Comparison of ENCODE assay signal across 8 cellular contexts in the genomic region with DNA sequence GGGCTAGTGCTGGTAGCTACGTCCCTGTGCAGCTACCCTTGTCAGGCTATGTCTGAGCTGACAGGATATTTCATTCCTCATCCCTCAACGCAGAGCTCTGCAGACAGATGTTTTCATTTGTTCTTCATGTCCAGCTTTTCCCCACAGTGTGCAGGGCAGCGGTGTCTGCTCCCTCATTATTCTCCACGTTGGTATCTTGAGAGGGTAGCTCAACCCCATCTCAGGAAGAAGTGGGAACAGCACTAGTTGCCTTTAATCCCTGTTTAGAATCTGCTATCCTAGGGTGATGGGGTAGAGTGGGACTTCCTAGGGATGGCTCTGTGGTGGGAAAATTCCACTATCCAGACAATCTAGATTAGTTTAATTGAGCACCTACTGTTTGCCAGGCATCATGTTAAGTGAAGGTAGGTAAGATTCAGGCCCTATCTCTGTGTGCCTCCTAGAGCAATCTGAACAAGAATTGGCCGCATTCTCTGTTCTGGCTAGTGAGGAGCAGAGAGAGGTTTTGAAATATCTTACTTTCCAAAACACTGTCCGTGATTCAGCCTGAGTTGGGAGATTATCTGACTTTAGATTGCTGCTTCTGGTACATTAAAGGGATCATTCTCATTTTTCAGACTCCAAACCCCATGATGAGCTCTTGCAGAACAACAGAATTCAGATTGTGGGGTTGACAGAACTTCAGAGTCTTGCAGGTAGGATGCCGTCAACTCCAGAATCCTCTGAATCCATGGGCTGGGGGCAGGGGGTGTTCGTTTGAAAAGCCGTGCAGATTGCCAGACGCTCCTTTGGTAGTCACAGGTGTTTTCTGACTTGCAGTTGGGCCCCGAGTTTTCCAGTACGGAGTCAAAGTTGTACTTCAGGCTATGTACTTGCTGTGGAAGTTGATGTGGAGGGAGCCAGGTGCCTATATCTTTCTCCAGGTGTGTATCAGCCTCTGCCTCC. TPM values are rescaled to one million over a fixed set of nuclear protein-coding genes. Genes with fewer than 3 reads are reported as not detected.
DNase-seq lines count a peak whose midpoint lies in the region; ATAC-seq and TF ChIP-seq lines count a peak whose summit lies in the region.

No MANE protein-coding gene starts in this region.

- no peak overlapping the region for H3K56ac ChIP-seq in H9 (ENCODE audit: insufficient read length, low read depth, low read length)

- TF ChIP-seq POLR2A in stomach (IDR thresholded peaks at IDR 0.05): no peak

- H3K4me1 ChIP-seq in H9 (ENCODE audit: insufficient read depth, low read length) (no peaks in the 10 kb centered on the region), iPS-20b (ENCODE audit: insufficient read depth, low read length) (0 out of 2 replicates have a peak, but pooled peaks cover 4% of the 10 kb centered on the region), stomach (peaks cover 11 to 26% (median 24%) of the 10 kb centered on the region in 4 donors)

- peaks cover 7% of the 10 kb centered on the region for H3K23me2 ChIP-seq in H9 (ENCODE audit: insufficient read length, low read depth, low read length, poor library complexity, severe bottlenecking)

- no peak overlapping the region for H2BK5ac ChIP-seq in H9 (ENCODE audit: insufficient read length, low read length)

- peak overlapping the region; percentile 92 to 96 for H3K4me3 Mint-ChIP-seq in H9
- peak overlapping the region; percentile 91 for H3K4me3 Mint-ChIP-seq in activated T-helper 2 cell treated with anti-CD3 and anti-CD28 coated beads, Interferon-gamma antibody, Interleukin-2, Interleukin-4, amounts not matched to agents 10 μg/mL and 5 μg/mL and 100 μg/mL, durations not matched to agents 14 hours and 24 hours and 36 hours (ENCODE audit: low read depth)

- no peak overlapping the region for H3K23ac ChIP-seq in H9 (ENCODE audit: insufficient read length, low read depth, low read length)

- H3K27me3 ChIP-seq in H9 (ENCODE audit: insufficient read depth, low read length): no peaks in the 10 kb centered on the region
- H3K27me3 ChIP-seq in iPS-20b (ENCODE audit: insufficient read depth, low read length): no peaks in the 10 kb centered on the region
- no peaks in the 10 kb centered on the region for H3K27me3 ChIP-seq in stomach

- no peak for ATAC-seq in GM18909 (IDR thresholded peaks at IDR 0.05; ENCODE audit: poor library complexity, unreplicated experiment)

- TF ChIP-seq EP300 in stomach (IDR thresholded peaks at IDR 0.05): no peak

- intact Hi-C loops in activated T-helper 2 cell treated with anti-CD3 and anti-CD28 coated beads, Interferon-gamma antibody, Interleukin-2, Interleukin-4, amounts not matched to agents 10 μg/mL and 5 μg/mL and 100 μg/mL, durations not matched to agents 14 hours and 24 hours and 36 hours (cut with micrococcal nuclease): loop anchor here (5.0 kb wide), 1 partner anchor 40 kb away; a partner anchor contains a TSS
- intact Hi-C loops in stomach (cut with DNase I; ENCODE audit: low total_unique reads): no loop called here

- H3K79me1 ChIP-seq in H9 (ENCODE audit: insufficient read depth, low read depth, low read length, poor library complexity, severe bottlenecking): peaks cover 4% of the 10 kb centered on the region

- no peak for DNase-seq in H9
- DNase-seq in activated T-helper 2 cell treated with anti-CD3 and anti-CD28 coated beads, Interferon-gamma antibody, Interleukin-2, Interleukin-4, amounts not matched to agents 10 μg/mL and 5 μg/mL and 100 μg/mL, durations not matched to agents 14 hours and 24 hours and 36 hours (ENCODE audit: low spot score): no peak
- DNase-seq in stomach: no peak
- DNase-seq in DMS53 treated with DMSO at 0.1 percent for 48 hours (lab: John Stamatoyannopoulos, UW; ENCODE audit: unreplicated experiment): no peak
- no peak for DNase-seq in SIG-M5 (lab: John Stamatoyannopoulos, UW)
- no peak for DNase-seq in HCEC 1CT

- TF ChIP-seq CTCF in H9 (conservative IDR thresholded peaks at IDR 0.05): no peak
- no peak for TF ChIP-seq CTCF in stomach (IDR thresholded peaks at IDR 0.05)

- H2BK15ac ChIP-seq in H9 (ENCODE audit: low read depth, low read length): no peak overlapping the region

- no peak overlapping the region for H3K14ac ChIP-seq in H9 (ENCODE audit: insufficient read depth, low read length)

- H3K9ac ChIP-seq in H9 (ENCODE audit: extremely low read depth, insufficient read length, low read length) (peak overlapping the region; percentile 47), iPS-20b (ENCODE audit: low read depth, low read length) (peak overlapping the region; percentile 92)

- H4K8ac ChIP-seq in H9 (replicated peaks; ENCODE audit: insufficient read length, low read depth, low read length): no peak overlapping the region

- no peak overlapping the region for H2AFZ ChIP-seq in H9 (ENCODE audit: low read length)

- no peak overlapping the region for H2BK20ac ChIP-seq in H9 (ENCODE audit: low read depth, low read length, poor library complexity, severe bottlenecking)

- H2AK5ac ChIP-seq in H9 (ENCODE audit: insufficient read length, low read length): no peak overlapping the region

- H3K4me3 ChIP-seq in iPS-20b (ENCODE audit: low read length): peak overlapping the region; percentile 97
- H3K4me3 ChIP-seq in stomach: peak overlapping the region; percentile 62 to 70 (median 66)

- H3K9me3 Mint-ChIP-seq in H9: no peaks in the 10 kb centered on the region; a peak in 2 of 5 replicates
- H3K9me3 Mint-ChIP-seq in activated T-helper 2 cell treated with anti-CD3 and anti-CD28 coated beads, Interferon-gamma antibody, Interleukin-2, Interleukin-4, amounts not matched to agents 10 μg/mL and 5 μg/mL and 100 μg/mL, durations not matched to agents 14 hours and 24 hours and 36 hours: no peaks in the 10 kb centered on the region

- H3K27ac Mint-ChIP-seq in H9: peak overlapping the region; percentile 63 to 99 (median 98); a peak in 5 of 7 replicates
- peak overlapping the region; percentile 89 for H3K27ac Mint-ChIP-seq in activated T-helper 2 cell treated with anti-CD3 and anti-CD28 coated beads, Interferon-gamma antibody, Interleukin-2, Interleukin-4, amounts not matched to agents 10 μg/mL and 5 μg/mL and 100 μg/mL, durations not matched to agents 14 hours and 24 hours and 36 hours

- no peak overlapping the region for H3K4ac ChIP-seq in H9 (ENCODE audit: low read depth, low read length)

- H3K18ac ChIP-seq in H9 (ENCODE audit: insufficient read length, low read depth, low read length): peak overlapping the region; percentile 6

- H4K5ac ChIP-seq in H9 (ENCODE audit: insufficient read length, low read depth, low read length): peak overlapping the region; percentile 46

- no peak overlapping the region for H2BK12ac ChIP-seq in H9 (ENCODE audit: insufficient read length, low read depth, low read length)

- H3K27me3 Mint-ChIP-seq in H9 (ENCODE audit: low read depth): no peaks in the 10 kb centered on the region; the same call in 1 of the 2 replicates
- no peaks in the 10 kb centered on the region for H3K27me3 Mint-ChIP-seq in activated T-helper 2 cell treated with anti-CD3 and anti-CD28 coated beads, Interferon-gamma antibody, Interleukin-2, Interleukin-4, amounts not matched to agents 10 μg/mL and 5 μg/mL and 100 μg/mL, durations not matched to agents 14 hours and 24 hours and 36 hours (ENCODE audit: low read depth)

- no peaks in the 10 kb centered on the region for H3K9me3 ChIP-seq in H9 (ENCODE audit: control insufficient read depth, low read depth, low read length)
- no peaks in the 10 kb centered on the region for H3K9me3 ChIP-seq in iPS-20b (ENCODE audit: insufficient read depth, low read depth, low read length)
- H3K9me3 ChIP-seq in stomach: no peaks in the 10 kb centered on the region

- H3K79me2 ChIP-seq in H9 (ENCODE audit: insufficient read depth, low read length): peaks cover 5% of the 10 kb centered on the region; the same call in 1 of the 2 replicates

- no peak overlapping the region for H3T11ph ChIP-seq in H9 (ENCODE audit: low read length)

- peaks cover 18 to 30% (median 28%) of the 10 kb centered on the region in 3 experiments; a peak in 6 of 7 replicates for H3K36me3 Mint-ChIP-seq in H9 (ENCODE audit: insufficient read depth in 1 of 3, low read depth in 3 of 3)
- H3K36me3 Mint-ChIP-seq in activated T-helper 2 cell treated with anti-CD3 and anti-CD28 coated beads, Interferon-gamma antibody, Interleukin-2, Interleukin-4, amounts not matched to agents 10 μg/mL and 5 μg/mL and 100 μg/mL, durations not matched to agents 14 hours and 24 hours and 36 hours (ENCODE audit: low read depth): peaks cover 20% of the 10 kb centered on the region

- no peaks in the 10 kb centered on the region for H4K20me1 ChIP-seq in H9 (ENCODE audit: control insufficient read depth, insufficient read depth, insufficient read length)

- H3K4me2 ChIP-seq in H9 (ENCODE audit: insufficient read depth, insufficient read length, low read length): peak overlapping the region; percentile 89

- no CpG with 5 or more reads among the region's 12 CpGs for WGBS in H9 (ENCODE audit: extremely low coverage, insufficient read length, low lambda C conversion rate)
- WGBS in stomach, 5 donors: 49 to 58% (median 50%) methylated on average over 12 of the region's 12 CpGs

- H3K4me1 Mint-ChIP-seq in H9: peaks cover 12 to 15% of the 10 kb centered on the region in 2 experiments
- H3K4me1 Mint-ChIP-seq in activated T-helper 2 cell treated with anti-CD3 and anti-CD28 coated beads, Interferon-gamma antibody, Interleukin-2, Interleukin-4, amounts not matched to agents 10 μg/mL and 5 μg/mL and 100 μg/mL, durations not matched to agents 14 hours and 24 hours and 36 hours (ENCODE audit: low read depth): peaks cover 17% of the 10 kb centered on the region

- H2BK120ac ChIP-seq in H9 (ENCODE audit: low read depth, low read length, poor library complexity, severe bottlenecking): no peak overlapping the region

- H3K36me3 ChIP-seq in iPS-20b (ENCODE audit: insufficient read depth, low read depth, low read length) (peaks cover 40% of the 10 kb centered on the region), stomach (peaks cover 16 to 44% (median 37%) of the 10 kb centered on the region in 4 donors)

- H3K27ac ChIP-seq in H9 (ENCODE audit: insufficient read length, low read depth, low read length) (no peak overlapping the region), iPS-20b (ENCODE audit: low read length) (no peak overlapping the region), stomach (peak overlapping the region; percentile 75 to 94 (median 85))

- no peak overlapping the region for H4K91ac ChIP-seq in H9 (ENCODE audit: insufficient read length, low read depth, low read length)

RNA-seq across cellular contexts. Expression of a gene that starts 1.0 kb away (rescaled TPM):
- total RNA-seq in H9 (2021) (32.5 and 36.2 TPM in 2 replicates), stomach (10 to 100 TPM in 4 of 5 donors, 1 to 10 TPM in 1; 4.5 to 53.9 (median 27.5) TPM)
- 29.4 and 35.0 TPM in 2 replicates for total RNA-seq in activated T-helper 2 cell treated with anti-CD3 and anti-CD28 coated beads, Interferon-gamma antibody, Interleukin-2, Interleukin-4, amounts not matched to agents 10 μg/mL and 5 μg/mL and 100 μg/mL, durations not matched to agents 14 hours and 24 hours and 36 hours
- polyA plus RNA-seq in stomach: 10 to 100 TPM in 2 of 3 donors, 1 to 10 TPM in 1; 9.6 to 16.6 (median 11.2) TPM

RNA-seq across cellular contexts. Expression of a gene that starts 6.8 kb away (rescaled TPM):
- total RNA-seq in H9 (2021): 2.0 and 2.5 TPM in 2 replicates
- total RNA-seq in activated T-helper 2 cell treated with anti-CD3 and anti-CD28 coated beads, Interferon-gamma antibody, Interleukin-2, Interleukin-4, amounts not matched to agents 10 μg/mL and 5 μg/mL and 100 μg/mL, durations not matched to agents 14 hours and 24 hours and 36 hours: not detected in 2 replicates
- total RNA-seq in stomach: 10 to 100 TPM in 4 of 5 donors, 1 to 10 TPM in 1; 7.6 to 81.3 (median 11.7) TPM
- polyA plus RNA-seq in stomach: 100 to 1,000 TPM in 1 of 3 donors, 10 to 100 TPM in 2; 90.5 to 135 (median 96.5) TPM

RNA-seq across cellular contexts. Expression of a gene that starts 25.0 kb away (rescaled TPM):
- total RNA-seq in H9 (2021) (16.4 and 18.1 TPM in 2 replicates), stomach (1 to 10 TPM in 3 of 5 donors, not detected in 2; 2.5 to 9.9 (median 6.6) TPM)
- total RNA-seq in activated T-helper 2 cell treated with anti-CD3 and anti-CD28 coated beads, Interferon-gamma antibody, Interleukin-2, Interleukin-4, amounts not matched to agents 10 μg/mL and 5 μg/mL and 100 μg/mL, durations not matched to agents 14 hours and 24 hours and 36 hours: 21.7 and 23.9 TPM in 2 replicates
- 1 to 10 TPM; 6.3 to 9.6 (median 6.4) TPM for polyA plus RNA-seq in stomach

RNA-seq across cellular contexts. Expression of a gene that starts 38.9 kb away (rescaled TPM):
- total RNA-seq in H9 (2021) (12.1 and 12.7 TPM in 2 replicates), stomach (100 to 1,000 TPM in 2 of 5 donors, 10 to 100 TPM in 3; 19.6 to 139 (median 31.2) TPM)
- total RNA-seq in activated T-helper 2 cell treated with anti-CD3 and anti-CD28 coated beads, Interferon-gamma antibody, Interleukin-2, Interleukin-4, amounts not matched to agents 10 μg/mL and 5 μg/mL and 100 μg/mL, durations not matched to agents 14 hours and 24 hours and 36 hours: 9.8 and 11.1 TPM in 2 replicates
- 10 to 100 TPM; 10.0 to 19.4 (median 11.8) TPM for polyA plus RNA-seq in stomach

Comparison
In these comparisons a context has a peak if more than half of its experiments do, and no peak if none do; other contexts are left out.
1. H3K27ac ChIP-seq: peak in stomach (5 of 5); none in H9 (single experiment) and iPS-20b (single experiment).